Comparison of ENCODE assay signal across 17 cellular contexts in the genomic region with DNA sequence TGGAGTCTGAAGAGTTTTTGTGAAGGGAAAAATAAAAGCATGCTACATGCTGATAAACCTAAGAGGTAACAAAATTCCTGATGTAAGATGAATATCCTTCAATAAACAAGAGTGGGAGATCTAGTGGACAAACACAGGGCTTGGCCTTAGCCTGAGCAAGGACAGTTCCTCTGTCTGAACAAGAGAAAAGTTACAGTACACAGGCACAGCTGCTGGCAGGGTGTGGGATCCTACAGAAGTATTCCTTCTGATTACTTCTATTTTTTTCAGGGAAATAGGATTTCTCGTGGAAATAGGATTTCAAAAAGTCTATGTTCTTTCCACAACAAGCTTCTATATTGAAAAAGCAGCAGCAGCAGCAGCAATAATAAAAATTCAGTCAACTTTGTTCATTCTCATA.
"Had no signal": no experiment of that assay in that cellular context is flagged by ENCODE, and none has a peak within 500 bp of the region (broad histone marks: within the 10 kb centered on the region; RNA-seq: fewer than 3 reads in every experiment).

No MANE protein-coding gene starts in this region.

- H3K27ac Mint-ChIP-seq: activated T-helper 17 cell treated with anti-CD3 and anti-CD28 coated beads, Interleukin-2, amount 50 U/mL, for 72 hours; natural killer cell; T-cell; type B pancreatic cell had no signal

- H3K9me3 Mint-ChIP-seq: activated T-helper 17 cell treated with anti-CD3 and anti-CD28 coated beads, Interleukin-2, amount 50 U/mL, for 72 hours; natural killer cell; stimulated activated naive CD8-positive, alpha-beta T cell treated with anti-CD3 and anti-CD28 coated beads, Interleukin-15, amount 100 ng/mL, for 72 hours; T-cell; type B pancreatic cell had no signal

- H3K4me1 ChIP-seq: esophagus squamous epithelium, spleen had no signal

- H3K4me3 Mint-ChIP-seq: activated T-helper 17 cell treated with anti-CD3 and anti-CD28 coated beads, Interleukin-2, amount 50 U/mL, for 72 hours; natural killer cell; stimulated activated naive CD8-positive, alpha-beta T cell treated with anti-CD3 and anti-CD28 coated beads, Interleukin-15, amount 100 ng/mL, for 72 hours; T-cell; type B pancreatic cell had no signal

- H3K27ac ChIP-seq: esophagus squamous epithelium, spleen had no signal

- H3K36me3 Mint-ChIP-seq: natural killer cell had no signal

- H3K27me3 ChIP-seq: esophagus squamous epithelium, spleen had no signal

- H3K4me3 ChIP-seq: esophagus squamous epithelium, spleen had no signal

- H3K27me3 Mint-ChIP-seq: activated T-helper 17 cell treated with anti-CD3 and anti-CD28 coated beads, Interleukin-2, amount 50 U/mL, for 72 hours; stimulated activated naive CD8-positive, alpha-beta T cell treated with anti-CD3 and anti-CD28 coated beads, Interleukin-15, amount 100 ng/mL, for 72 hours; T-cell; type B pancreatic cell had no signal

- ATAC-seq: activated T-helper 17 cell treated with anti-CD3 and anti-CD28 coated beads, Interleukin-2, amount 50 U/mL, for 72 hours; left ventricle myocardium superior; natural killer cell; sciatic nerve; stimulated activated naive CD8-positive, alpha-beta T cell treated with anti-CD3 and anti-CD28 coated beads, Interleukin-15, amount 100 ng/mL, for 72 hours; T-cell had no signal

- H3K9me3 ChIP-seq: esophagus squamous epithelium, spleen had no signal

- DNase-seq: activated CD4-positive, alpha-beta T cell treated with anti-CD3 and anti-CD28 coated beads for 1 hour; activated CD4-positive, alpha-beta T cell treated with anti-CD3 and anti-CD28 coated beads, Interleukin-2, amount 50 U/mL, for 4 hours; activated naive CD4-positive, alpha-beta T cell treated with Interleukin-2 at 50 U/mL for 16 hours; aorta; esophagus squamous epithelium; kidney glomerular epithelial cell; left ventricle myocardium superior; mesendoderm; natural killer cell; occipital lobe; spleen; stimulated activated naive CD8-positive, alpha-beta T cell treated with anti-CD3 and anti-CD28 coated beads, Interleukin-15, amount 100 ng/mL, for 72 hours; T-cell; T-helper 9 cell had no signal
